Comparison of ENCODE assay signal across 12 cellular contexts in the genomic region with DNA sequence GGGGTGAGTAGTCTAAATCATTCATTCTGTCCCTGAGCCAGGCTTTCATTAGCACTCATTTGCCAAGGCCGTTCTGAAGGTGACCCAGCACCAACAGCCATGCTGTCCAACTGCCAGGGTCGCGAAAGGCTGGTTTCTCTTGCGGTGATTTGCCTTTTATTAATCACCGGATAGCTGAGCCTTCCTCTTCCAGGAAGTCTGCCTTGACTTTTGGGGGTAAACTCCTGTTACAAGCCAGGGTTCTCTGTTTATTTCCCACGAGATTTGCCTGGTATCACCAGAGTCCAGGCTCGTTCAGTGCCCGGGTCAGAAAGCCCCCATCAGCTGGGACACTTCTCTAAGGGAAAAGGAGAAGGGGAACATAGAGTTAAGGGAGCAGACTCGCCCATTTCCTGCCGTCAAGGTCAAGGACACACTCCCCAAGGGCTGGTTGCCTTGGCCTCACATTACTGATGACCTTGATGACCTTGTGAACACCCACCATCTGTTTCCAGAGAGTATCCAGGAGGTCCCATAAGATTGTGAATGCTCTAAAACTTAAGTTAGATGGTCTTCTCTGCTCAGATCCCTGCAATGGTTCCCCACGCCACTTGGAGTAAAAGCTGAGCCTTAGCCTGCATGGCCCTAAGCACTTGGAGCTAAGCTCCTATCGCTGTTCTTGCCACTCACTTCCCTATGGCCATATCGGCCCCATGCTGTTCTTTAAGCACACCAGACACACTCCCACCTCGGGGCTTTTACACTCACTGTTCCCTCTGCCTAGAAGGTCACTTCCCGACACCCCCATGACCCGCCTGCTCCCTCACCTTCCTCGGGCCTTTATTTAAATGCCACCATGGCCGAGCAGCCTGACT.
DNase-seq lines count a peak whose midpoint lies in the region; ATAC-seq, FAIRE-seq and TF ChIP-seq lines count a peak whose summit lies in the region.
"Had no signal": no experiment of that assay in that cellular context is flagged by ENCODE, and none has a peak within 500 bp of the region (broad histone marks: within the 10 kb centered on the region; RNA-seq: fewer than 3 reads in every experiment).

No MANE protein-coding gene starts in this region.

- H3K36me3 ChIP-seq in HUES64 (ENCODE audit: insufficient read depth, low read length) = no peaks in the 10 kb centered on the region
- H3K36me3 ChIP-seq in adrenal gland (replicated peaks in 1 of 2) = no peaks in the 10 kb centered on the region
- H3K36me3 ChIP-seq in kidney (ENCODE audit: control insufficient read depth in 1 of 2, insufficient read depth in 2 of 2, low read length in 2 of 2) = no peaks in the 10 kb centered on the region
- H3K36me3 ChIP-seq: ovary had no signal

- peaks cover 8% of the 10 kb centered on the region for H3K4me1 ChIP-seq in HUES64 (ENCODE audit: insufficient read depth, low read length)
- peaks cover 31 to 49% of the 10 kb centered on the region in 2 donors for H3K4me1 ChIP-seq in adrenal gland (replicated peaks in 1 of 2)
- peaks cover 14 to 23% of the 10 kb centered on the region in 2 donors for H3K4me1 ChIP-seq in kidney (ENCODE audit: control insufficient read depth in 1 of 2, insufficient read depth in 1 of 2, low read depth in 1 of 2, low read length in 2 of 2)

- WGBS in HUES64 = 78% methylated on average over 18 of the region's 18 CpGs
- 46 to 55% (median 50%) methylated on average over 14 to 18 of the region's 18 CpGs for WGBS in adrenal gland, 4 donors

- TF ChIP-seq POLR2A in adrenal gland (IDR thresholded peaks at IDR 0.05) (no peak), GM12891 (IDR thresholded peaks at IDR 0.05; ENCODE audit: low read depth, low read length) (no peak)

- no peak overlapping the region for H3K27ac ChIP-seq in HUES64 (ENCODE audit: low read depth, low read length)
- peak overlapping the region; percentile 73 to 97 (median 88) for H3K27ac ChIP-seq in adrenal gland
- peak overlapping the region; percentile 55 to 87 for H3K27ac ChIP-seq in kidney (ENCODE audit: low read depth in 2 of 2, low read length in 2 of 2)
- H3K27ac ChIP-seq: ovary had no signal

- peaks cover 28% of the 10 kb centered on the region for H3K4me1 Mint-ChIP-seq in stimulated activated memory B cell treated with anti-CD40 and anti-IgM and Interleukin-4, amounts not matched to agents 10 μg/mL and 1 μg/mL and 100 μg/mL, for 72 hours

- H3K4me3 ChIP-seq in HUES64 (ENCODE audit: low read length) (0 out of 2 replicates have a peak overlapping the region, but pooled peaks have one; percentile 48), adrenal gland (peak overlapping the region in 1 of 4 donors; percentile 37), kidney (ENCODE audit: low read length in 2 of 2) (peak overlapping the region; percentile 62 to 63)

- H3K27ac Mint-ChIP-seq in stimulated activated memory B cell treated with anti-CD40 and anti-IgM and Interleukin-4, amounts not matched to agents 10 μg/mL and 1 μg/mL and 100 μg/mL, for 72 hours = peak overlapping the region; percentile 83
- H3K27ac Mint-ChIP-seq: activated CD8-positive, alpha-beta T cell treated with anti-CD3 and anti-CD28 coated beads, Interleukin-2, amount 10 ng/mL, durations not matched to agents 7 days and 5 days had no signal

- FAIRE-seq in kidney (lab: Jason Lieb, UNC) (no peak), GM12891 (lab: Jason Lieb, UNC) (no peak)
- FAIRE-seq: G401.6 had no signal

- H3K36me3 Mint-ChIP-seq in stimulated activated memory B cell treated with anti-CD40 and anti-IgM and Interleukin-4, amounts not matched to agents 10 μg/mL and 1 μg/mL and 100 μg/mL, for 72 hours = no peaks in the 10 kb centered on the region

- no peaks in the 10 kb centered on the region for H3K27me3 Mint-ChIP-seq in stimulated activated memory B cell treated with anti-CD40 and anti-IgM and Interleukin-4, amounts not matched to agents 10 μg/mL and 1 μg/mL and 100 μg/mL, for 72 hours

- no peak for ATAC-seq in stimulated activated memory B cell treated with anti-CD40 and anti-IgM and Interleukin-4, amounts not matched to agents 10 μg/mL and 1 μg/mL and 100 μg/mL, for 72 hours

- H3K4me3 Mint-ChIP-seq in stimulated activated memory B cell treated with anti-CD40 and anti-IgM and Interleukin-4, amounts not matched to agents 10 μg/mL and 1 μg/mL and 100 μg/mL, for 72 hours = peak overlapping the region; percentile 85
- H3K4me3 Mint-ChIP-seq: activated CD8-positive, alpha-beta T cell treated with anti-CD3 and anti-CD28 coated beads, Interleukin-2, amount 10 ng/mL, durations not matched to agents 7 days and 5 days had no signal

- no peaks in the 10 kb centered on the region for H3K27me3 ChIP-seq in HUES64 (ENCODE audit: insufficient read depth, low read length)
- no peaks in the 10 kb centered on the region for H3K27me3 ChIP-seq in adrenal gland
- H3K27me3 ChIP-seq: body of pancreas, ovary had no signal

- no peaks in the 10 kb centered on the region for H3K9me3 Mint-ChIP-seq in stimulated activated memory B cell treated with anti-CD40 and anti-IgM and Interleukin-4, amounts not matched to agents 10 μg/mL and 1 μg/mL and 100 μg/mL, for 72 hours

- DNase-seq in adrenal gland (peak in 5 of 7 donors; percentile 27 to 45 (median 36)), kidney (no peak), mesenteric fat pad (ENCODE audit: low spot score) (no peak), glomerular visceral epithelial cell (ENCODE audit: extremely low spot score) (no peak), globus pallidus (ENCODE audit: low spot score) (no peak), GM12891 (ENCODE audit: insufficient read length, low spot score) (no peak)

- H3K9ac ChIP-seq in HUES64 (ENCODE audit: low read depth, low read length) (no peak overlapping the region), kidney (ENCODE audit: low read length in 2 of 2) (peak overlapping the region; percentile 17 to 74)

- intact Hi-C loops in adrenal gland (cut with DNase I) = no loop called here
- intact Hi-C loops in kidney (cut with DNase I) = no loop called here

- TF ChIP-seq CTCF in adrenal gland (IDR thresholded peaks at IDR 0.05) (peak in 2 of 6 experiments; percentile 7 to 9), kidney (IDR thresholded peaks at IDR 0.05; ENCODE audit: borderline replicate concordance, extremely low read depth, insufficient read depth) (no peak)

- no peaks in the 10 kb centered on the region for H3K9me3 ChIP-seq in HUES64 (ENCODE audit: insufficient read depth, low read depth, low read length)
- H3K9me3 ChIP-seq in adrenal gland (replicated peaks in 1 of 3) = no peaks in the 10 kb centered on the region
- no peaks in the 10 kb centered on the region for H3K9me3 ChIP-seq in kidney (ENCODE audit: control insufficient read depth in 1 of 2, low read length in 2 of 2)
- H3K9me3 ChIP-seq: body of pancreas, ovary had no signal

TF ChIP-seq in GM12891, 5 proteins besides CTCF, POLR2A, EP300 and RAD21:
- no peak for TF ChIP-seq TAF1 (IDR thresholded peaks at IDR 0.05; ENCODE audit: low read depth, low read length)
- TF ChIP-seq PAX5 (IDR thresholded peaks at IDR 0.05; ENCODE audit: insufficient read depth, low read length, severe bottlenecking) = no peak
- no peak for TF ChIP-seq POU2F2 (IDR thresholded peaks at IDR 0.05; ENCODE audit: low read depth, low read length)
- TF ChIP-seq POLR2AphosphoS5 (IDR thresholded peaks at IDR 0.05; ENCODE audit: low read depth, low read length) = no peak
- no peak for TF ChIP-seq SPI1 (IDR thresholded peaks at IDR 0.05; ENCODE audit: low read depth, low read length)
TF ChIP-seq in GM12891: peak in this region for 0.

Comparison
In these comparisons a context has a peak if more than half of its experiments do, and no peak if none do; other contexts are left out.
1. DNase-seq: peak in adrenal gland (5 of 7); none in kidney (single experiment), mesenteric fat pad (single experiment), glomerular visceral epithelial cell (single experiment), globus pallidus (single experiment) and GM12891 (single experiment).